In genomic region chr20:13268943-13269342, GRCh38 we compare ENCODE assay signal across 21 cellular contexts. TPM values are rescaled to one million over a fixed set of nuclear protein-coding genes. Genes with fewer than 3 reads are reported as not detected.
A peak's percentile ranks its signal among the peaks of the same experiment; 100 is the strongest.
DNase-seq lines count a peak whose midpoint lies in the region; ATAC-seq and TF ChIP-seq lines count a peak whose summit lies in the region.
"Had no signal": no experiment of that assay in that cellular context is flagged by ENCODE, and none has a peak within 500 bp of the region (broad histone marks: within the 10 kb centered on the region; RNA-seq: fewer than 3 reads in every experiment).

No MANE protein-coding gene starts in this region.

- intact Hi-C loops in sciatic nerve (cut with DNase I): no loop called here
- intact Hi-C loops in upper lobe of right lung (cut with DNase I): no loop called here
- intact Hi-C loops in ascending aorta (cut with DNase I): no loop called here

- H3K27ac ChIP-seq in upper lobe of right lung (no peak overlapping the region), ascending aorta (no peak overlapping the region)
- H3K27ac ChIP-seq: BLaER1 had no signal

- H3K27me3 ChIP-seq in upper lobe of right lung: no peaks in the 10 kb centered on the region
- H3K27me3 ChIP-seq in ascending aorta: no peaks in the 10 kb centered on the region
- H3K27me3 ChIP-seq: BLaER1 had no signal

- H3K4me3 ChIP-seq in upper lobe of right lung (no peak overlapping the region), ascending aorta (no peak overlapping the region)
- H3K4me3 ChIP-seq: BLaER1 had no signal

- H3K9me3 ChIP-seq in upper lobe of right lung: no peaks in the 10 kb centered on the region
- no peaks in the 10 kb centered on the region for H3K9me3 ChIP-seq in ascending aorta
- H3K9me3 ChIP-seq: BE2C, BLaER1 had no signal

- H3K4me1 Mint-ChIP-seq in endothelial cell (ENCODE audit: unreplicated experiment): peaks cover 54% of the 10 kb centered on the region
- H3K4me1 Mint-ChIP-seq: CD14-positive monocyte; CD8-positive, alpha-beta memory T cell had no signal

- peak overlapping the region; percentile 68 for H3K27ac Mint-ChIP-seq in endothelial cell (ENCODE audit: unreplicated experiment)
- H3K27ac Mint-ChIP-seq: CD14-positive monocyte; CD4-positive, CD25-positive, alpha-beta regulatory T cell; CD8-positive, alpha-beta memory T cell had no signal

- ATAC-seq in sciatic nerve: peak; percentile 86
- no peak for ATAC-seq in upper lobe of right lung

- no peaks in the 10 kb centered on the region for H3K36me3 ChIP-seq in upper lobe of right lung
- H3K36me3 ChIP-seq in ascending aorta: peaks cover 0 to 5% of the 10 kb centered on the region in 2 donors
- H3K36me3 ChIP-seq: BE2C, BLaER1 had no signal

- no peak for DNase-seq in endothelial cell (ENCODE audit: low spot score)
- DNase-seq in left kidney (ENCODE audit: low read depth, low spot score): peak; percentile 80
- no peak for DNase-seq in sciatic nerve (ENCODE audit: low spot score)
- DNase-seq in upper lobe of right lung: no peak
- no peak for DNase-seq in DMS53 treated with DMSO at 0.1 percent for 48 hours (lab: John Stamatoyannopoulos, UW; ENCODE audit: unreplicated experiment)
- DNase-seq in ascending aorta (ENCODE audit: low spot score in 2 of 2): no peak
- DNase-seq: 8988T; ACHN; BE2C; C1 segment of cervical spinal cord; CD4-positive, alpha-beta memory T cell; CD4-positive, CD25-positive, alpha-beta regulatory T cell; CD8-positive, alpha-beta memory T cell; COR-L47; DMS 273 treated with DMSO at 0.1 percent for 48 hours; DMS153; DMS53; DMS79 treated with DMSO at 0.1 percent for 48 hours; GF-D8 had no signal

- H3K27me3 Mint-ChIP-seq in endothelial cell (ENCODE audit: unreplicated experiment): peaks cover 2% of the 10 kb centered on the region
- H3K27me3 Mint-ChIP-seq: CD4-positive, CD25-positive, alpha-beta regulatory T cell had no signal

- no peaks in the 10 kb centered on the region for H3K9me3 Mint-ChIP-seq in endothelial cell (ENCODE audit: unreplicated experiment)
- H3K9me3 Mint-ChIP-seq: CD8-positive, alpha-beta memory T cell had no signal

- H3K4me1 ChIP-seq in upper lobe of right lung: no peaks in the 10 kb centered on the region
- no peaks in the 10 kb centered on the region for H3K4me1 ChIP-seq in ascending aorta
- H3K4me1 ChIP-seq: BE2C had no signal

- TF ChIP-seq CTCF in endothelial cell (IDR thresholded peaks at IDR 0.05; ENCODE audit: unreplicated experiment) (no peak), upper lobe of right lung (IDR thresholded peaks at IDR 0.05) (no peak), ascending aorta (IDR thresholded peaks at IDR 0.05) (no peak)

- no peak overlapping the region for H3K4me3 Mint-ChIP-seq in endothelial cell (ENCODE audit: unreplicated experiment)
- H3K4me3 Mint-ChIP-seq: CD14-positive monocyte; CD4-positive, alpha-beta memory T cell; CD4-positive, CD25-positive, alpha-beta regulatory T cell; CD8-positive, alpha-beta memory T cell had no signal

- peaks cover 9% of the 10 kb centered on the region for H3K36me3 Mint-ChIP-seq in endothelial cell (ENCODE audit: low read depth, unreplicated experiment)
- H3K36me3 Mint-ChIP-seq: CD14-positive monocyte had no signal

RNA-seq across cellular contexts. Expression of gene ISM1, which starts 47.9 kb away (rescaled TPM):
- total RNA-seq in endothelial cell (ENCODE audit: unreplicated experiment) (23.8 TPM), sciatic nerve (24.1 TPM), upper lobe of right lung (4.1 TPM), ascending aorta (60.1 TPM)
